Comparison of ENCODE assay signal across 1 cellular context in the genomic region with DNA sequence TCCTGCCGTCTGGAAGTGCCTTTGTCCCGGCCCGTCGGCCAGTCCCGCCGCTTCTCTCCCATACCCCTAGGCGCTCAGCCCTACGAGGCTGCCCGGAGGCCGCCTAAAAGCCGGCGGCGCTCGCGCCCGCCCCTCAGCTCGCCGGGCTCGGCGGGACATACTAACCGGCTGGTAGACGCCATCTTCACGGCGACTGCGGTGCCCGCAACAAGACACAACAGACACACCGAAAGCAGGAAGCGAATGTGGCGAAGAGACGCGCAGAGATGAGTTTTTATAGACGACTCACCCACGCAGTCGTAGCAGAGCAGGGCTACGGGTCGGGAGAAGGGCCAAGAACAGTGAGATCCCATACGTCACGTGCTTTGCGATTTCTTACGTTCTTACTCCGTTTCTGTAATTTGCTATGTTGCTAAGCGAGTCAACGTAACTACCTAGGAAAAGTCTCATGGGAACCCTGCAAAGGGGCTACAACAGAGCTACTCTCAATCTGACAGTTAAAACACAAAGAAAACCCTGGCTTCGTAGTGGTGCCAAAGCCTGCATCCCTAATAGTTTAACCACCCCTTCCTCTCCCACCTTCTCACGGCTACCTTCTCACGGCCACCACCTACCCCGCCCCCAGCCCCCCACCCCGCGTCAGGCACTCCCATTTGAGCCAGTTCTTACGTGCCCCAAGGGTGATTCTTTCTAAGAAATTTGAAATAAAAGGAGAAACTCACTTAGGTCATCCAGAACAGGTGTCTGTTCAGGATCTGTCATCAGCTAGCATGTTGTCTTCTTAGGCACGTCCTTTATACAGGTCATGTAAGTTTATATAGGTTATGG.
A peak's percentile ranks its signal among the peaks of the same experiment; 100 is the strongest.
TF ChIP-seq lines count a peak whose summit lies in the region.

A gene with protein sequence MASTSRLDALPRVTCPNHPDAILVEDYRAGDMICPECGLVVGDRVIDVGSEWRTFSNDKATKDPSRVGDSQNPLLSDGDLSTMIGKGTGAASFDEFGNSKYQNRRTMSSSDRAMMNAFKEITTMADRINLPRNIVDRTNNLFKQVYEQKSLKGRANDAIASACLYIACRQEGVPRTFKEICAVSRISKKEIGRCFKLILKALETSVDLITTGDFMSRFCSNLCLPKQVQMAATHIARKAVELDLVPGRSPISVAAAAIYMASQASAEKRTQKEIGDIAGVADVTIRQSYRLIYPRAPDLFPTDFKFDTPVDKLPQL (minus strand): TSS at position 250 of the 828 bp plus-strand sequence. CDS start 68 bp downstream, at position 182.

TF ChIP-seq in HepG2, 621 proteins besides CTCF, POLR2A, EP300 and RAD21 (continued from another document and continues in another):
- TF ChIP-seq ZFYVE20 (CRISPR knock-in tag; IDR thresholded peaks at IDR 0.05; ENCODE audit: borderline replicate concordance, low read depth): no peak
- no peak for TF ChIP-seq ZFP37 (CRISPR knock-in tag; IDR thresholded peaks at IDR 0.05; ENCODE audit: borderline replicate concordance)
- no peak for TF ChIP-seq GLI4 (CRISPR knock-in tag; IDR thresholded peaks at IDR 0.05; ENCODE audit: borderline replicate concordance)
- TF ChIP-seq, protein P1, sequence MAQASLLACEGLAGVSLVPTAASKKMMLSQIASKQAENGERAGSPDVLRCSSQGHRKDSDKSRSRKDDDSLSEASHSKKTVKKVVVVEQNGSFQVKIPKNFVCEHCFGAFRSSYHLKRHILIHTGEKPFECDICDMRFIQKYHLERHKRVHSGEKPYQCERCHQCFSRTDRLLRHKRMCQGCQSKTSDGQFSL (CRISPR knock-in tag; IDR thresholded peaks at IDR 0.05): no peak
- TF ChIP-seq ZNF777 (CRISPR knock-in tag; IDR thresholded peaks at IDR 0.05): peak; percentile 87
- TF ChIP-seq, protein P2, sequence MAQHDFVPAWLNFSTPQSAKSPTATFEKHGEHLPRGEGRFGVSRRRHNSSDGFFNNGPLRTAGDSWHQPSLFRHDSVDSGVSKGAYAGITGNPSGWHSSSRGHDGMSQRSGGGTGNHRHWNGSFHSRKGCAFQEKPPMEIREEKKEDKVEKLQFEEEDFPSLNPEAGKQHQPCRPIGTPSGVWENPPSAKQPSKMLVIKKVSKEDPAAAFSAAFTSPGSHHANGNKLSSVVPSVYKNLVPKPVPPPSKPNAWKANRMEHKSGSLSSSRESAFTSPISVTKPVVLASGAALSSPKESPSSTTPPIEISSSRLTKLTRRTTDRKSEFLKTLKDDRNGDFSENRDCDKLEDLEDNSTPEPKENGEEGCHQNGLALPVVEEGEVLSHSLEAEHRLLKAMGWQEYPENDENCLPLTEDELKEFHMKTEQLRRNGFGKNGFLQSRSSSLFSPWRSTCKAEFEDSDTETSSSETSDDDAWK (CRISPR knock-in tag; IDR thresholded peaks at IDR 0.05): no peak
- TF ChIP-seq PHF21A (CRISPR knock-in tag; IDR thresholded peaks at IDR 0.05): peak; percentile 74
- no peak for TF ChIP-seq ZNF703 (CRISPR knock-in tag; IDR thresholded peaks at IDR 0.05; ENCODE audit: borderline replicate concordance)
- TF ChIP-seq, protein P3, sequence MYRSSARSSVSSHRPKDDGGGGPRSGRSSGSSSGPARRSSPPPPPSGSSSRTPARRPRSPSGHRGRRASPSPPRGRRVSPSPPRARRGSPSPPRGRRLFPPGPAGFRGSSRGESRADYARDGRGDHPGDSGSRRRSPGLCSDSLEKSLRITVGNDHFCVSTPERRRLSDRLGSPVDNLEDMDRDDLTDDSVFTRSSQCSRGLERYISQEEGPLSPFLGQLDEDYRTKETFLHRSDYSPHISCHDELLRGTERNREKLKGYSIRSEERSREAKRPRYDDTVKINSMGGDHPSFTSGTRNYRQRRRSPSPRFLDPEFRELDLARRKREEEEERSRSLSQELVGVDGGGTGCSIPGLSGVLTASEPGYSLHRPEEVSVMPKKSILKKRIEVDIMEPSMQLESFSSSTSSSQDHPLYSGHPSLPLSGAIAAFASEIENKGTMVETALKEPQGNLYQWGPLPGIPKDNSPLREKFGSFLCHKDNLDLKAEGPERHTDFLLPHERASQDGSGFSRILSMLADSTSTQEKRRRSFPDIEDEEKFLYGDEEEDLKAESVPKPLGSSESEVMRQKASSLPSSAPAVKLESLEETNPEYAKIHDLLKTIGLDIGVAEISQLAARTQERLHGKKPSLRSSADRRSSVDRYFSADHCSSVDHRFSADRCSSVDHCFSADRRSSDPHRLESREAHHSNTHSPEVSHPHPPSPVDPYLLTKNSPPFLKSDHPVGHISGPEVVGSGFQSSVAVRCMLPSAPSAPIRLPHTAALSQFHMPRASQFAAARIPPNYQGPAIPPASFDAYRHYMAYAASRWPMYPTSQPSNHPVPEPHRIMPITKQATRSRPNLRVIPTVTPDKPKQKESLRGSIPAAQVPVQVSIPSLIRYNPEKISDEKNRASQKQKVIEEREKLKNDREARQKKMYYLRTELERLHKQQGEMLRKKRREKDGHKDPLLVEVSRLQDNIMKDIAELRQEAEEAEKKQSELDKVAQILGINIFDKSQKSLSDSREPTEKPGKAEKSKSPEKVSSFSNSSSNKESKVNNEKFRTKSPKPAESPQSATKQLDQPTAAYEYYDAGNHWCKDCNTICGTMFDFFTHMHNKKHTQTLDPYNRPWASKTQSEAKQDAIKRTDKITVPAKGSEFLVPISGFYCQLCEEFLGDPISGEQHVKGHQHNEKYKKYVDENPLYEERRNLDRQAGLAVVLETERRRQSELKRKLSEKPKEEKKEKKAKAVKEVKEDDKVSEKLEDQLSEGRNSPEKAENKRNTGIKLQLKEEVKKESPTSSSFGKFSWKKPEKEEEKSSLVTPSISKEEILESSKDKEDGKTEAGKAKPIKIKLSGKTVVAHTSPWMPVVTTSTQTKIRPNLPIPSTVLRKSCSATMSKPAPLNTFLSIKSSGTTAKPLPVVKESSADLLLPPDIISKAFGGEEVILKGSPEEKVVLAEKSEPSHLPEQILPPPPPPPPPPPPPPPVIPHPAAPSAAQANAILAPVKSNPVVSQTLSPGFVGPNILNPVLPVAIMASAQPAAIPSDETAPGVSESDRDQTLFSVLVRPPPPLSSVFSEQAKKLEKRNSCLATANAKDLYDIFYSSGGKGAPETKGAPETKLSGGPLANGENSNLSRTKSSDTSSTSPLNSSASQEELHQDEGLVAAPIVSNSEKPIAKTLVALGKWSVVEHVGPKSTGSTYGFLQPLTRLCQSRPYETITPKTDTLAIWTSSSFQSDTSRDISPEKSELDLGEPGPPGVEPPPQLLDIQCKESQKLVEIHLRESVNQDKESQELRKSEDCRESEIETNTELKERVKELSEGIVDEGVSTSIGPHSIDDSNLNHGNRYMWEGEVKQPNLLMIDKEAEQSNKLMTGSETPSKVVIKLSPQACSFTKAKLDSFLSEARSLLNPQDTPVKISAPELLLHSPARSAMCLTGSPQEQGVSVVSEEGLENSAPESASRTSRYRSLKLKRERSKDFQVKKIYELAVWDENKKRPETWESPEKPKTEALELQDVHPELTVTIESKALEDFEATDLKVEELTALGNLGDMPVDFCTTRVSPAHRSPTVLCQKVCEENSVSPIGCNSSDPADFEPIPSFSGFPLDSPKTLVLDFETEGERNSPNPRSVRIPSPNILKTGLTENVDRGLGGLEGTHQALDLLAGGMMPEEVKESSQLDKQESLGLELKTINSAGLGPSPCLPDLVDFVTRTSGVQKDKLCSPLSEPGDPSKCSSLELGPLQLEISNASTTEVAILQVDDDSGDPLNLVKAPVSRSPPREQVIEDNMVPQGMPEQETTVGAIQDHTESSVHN (CRISPR knock-in tag; IDR thresholded peaks at IDR 0.05): no peak; the same call in 1 of the 2 replicates
- TF ChIP-seq CENPT (CRISPR knock-in tag; IDR thresholded peaks at IDR 0.05; ENCODE audit: low read depth): no peak
- TF ChIP-seq ZNF841 (CRISPR knock-in tag; IDR thresholded peaks at IDR 0.05; ENCODE audit: borderline replicate concordance): no peak
- TF ChIP-seq ZNF256 (CRISPR knock-in tag; conservative IDR thresholded peaks at IDR 0.05): no peak
- no peak for TF ChIP-seq SYNCRIP (IDR thresholded peaks at IDR 0.05; ENCODE audit: insufficient read depth, low read depth, low read length)
- TF ChIP-seq ZNF710 (CRISPR knock-in tag; IDR thresholded peaks at IDR 0.05; ENCODE audit: borderline replicate concordance): peak; percentile 63; the same call in 1 of the 2 replicates
- TF ChIP-seq ZFP36 (IDR thresholded peaks at IDR 0.05; ENCODE audit: borderline replicate concordance, low read depth, low read length, partially characterized antibody): no peak
- TF ChIP-seq CEBPB (IDR thresholded peaks at IDR 0.05; ENCODE audit: borderline replicate concordance, low read depth, low read length): no peak
- peak; percentile 70; the same call in 1 of the 2 replicates for TF ChIP-seq SALL2 (CRISPR knock-in tag; IDR thresholded peaks at IDR 0.05)
- peak; percentile 44; the same call in 1 of the 2 replicates for TF ChIP-seq NR2C2 (CRISPR knock-in tag; IDR thresholded peaks at IDR 0.05; ENCODE audit: borderline replicate concordance)
- no peak; the same call in none of the 2 replicates for TF ChIP-seq ZSCAN9 (CRISPR knock-in tag; IDR thresholded peaks at IDR 0.05; ENCODE audit: borderline replicate concordance)
- no peak for TF ChIP-seq MYNN (CRISPR knock-in tag; IDR thresholded peaks at IDR 0.05; ENCODE audit: low read depth)
- 0 out of 2 replicates have a peak, but pooled peaks have one; percentile 34 for TF ChIP-seq HMG20A (CRISPR knock-in tag; IDR thresholded peaks at IDR 0.05; ENCODE audit: borderline replicate concordance)
- TF ChIP-seq ZNF616 (CRISPR knock-in tag; IDR thresholded peaks at IDR 0.05; ENCODE audit: low read depth): no peak
- TF ChIP-seq ZNF766 (CRISPR knock-in tag; IDR thresholded peaks at IDR 0.05; ENCODE audit: borderline replicate concordance): no peak
- no peak for TF ChIP-seq HNRNPL (IDR thresholded peaks at IDR 0.05; ENCODE audit: low read depth, low read length)
- no peak for TF ChIP-seq ZNF569 (CRISPR knock-in tag; IDR thresholded peaks at IDR 0.05; ENCODE audit: borderline replicate concordance)
- peak; percentile 78; the same call in 1 of the 2 replicates for TF ChIP-seq TOPORS (CRISPR knock-in tag; IDR thresholded peaks at IDR 0.05)
- no peak for TF ChIP-seq ZBTB49 (CRISPR knock-in tag; IDR thresholded peaks at IDR 0.05; ENCODE audit: borderline replicate concordance)
- no peak for TF ChIP-seq ATF5 (CRISPR knock-in tag; IDR thresholded peaks at IDR 0.05; ENCODE audit: low read depth)
- no peak for TF ChIP-seq NR2F6 (IDR thresholded peaks at IDR 0.05)
- 0 out of 2 replicates have a peak, but pooled peaks have one; percentile 7 for TF ChIP-seq NR2F6 (CRISPR knock-in tag; IDR thresholded peaks at IDR 0.05)
- TF ChIP-seq, protein P4, sequence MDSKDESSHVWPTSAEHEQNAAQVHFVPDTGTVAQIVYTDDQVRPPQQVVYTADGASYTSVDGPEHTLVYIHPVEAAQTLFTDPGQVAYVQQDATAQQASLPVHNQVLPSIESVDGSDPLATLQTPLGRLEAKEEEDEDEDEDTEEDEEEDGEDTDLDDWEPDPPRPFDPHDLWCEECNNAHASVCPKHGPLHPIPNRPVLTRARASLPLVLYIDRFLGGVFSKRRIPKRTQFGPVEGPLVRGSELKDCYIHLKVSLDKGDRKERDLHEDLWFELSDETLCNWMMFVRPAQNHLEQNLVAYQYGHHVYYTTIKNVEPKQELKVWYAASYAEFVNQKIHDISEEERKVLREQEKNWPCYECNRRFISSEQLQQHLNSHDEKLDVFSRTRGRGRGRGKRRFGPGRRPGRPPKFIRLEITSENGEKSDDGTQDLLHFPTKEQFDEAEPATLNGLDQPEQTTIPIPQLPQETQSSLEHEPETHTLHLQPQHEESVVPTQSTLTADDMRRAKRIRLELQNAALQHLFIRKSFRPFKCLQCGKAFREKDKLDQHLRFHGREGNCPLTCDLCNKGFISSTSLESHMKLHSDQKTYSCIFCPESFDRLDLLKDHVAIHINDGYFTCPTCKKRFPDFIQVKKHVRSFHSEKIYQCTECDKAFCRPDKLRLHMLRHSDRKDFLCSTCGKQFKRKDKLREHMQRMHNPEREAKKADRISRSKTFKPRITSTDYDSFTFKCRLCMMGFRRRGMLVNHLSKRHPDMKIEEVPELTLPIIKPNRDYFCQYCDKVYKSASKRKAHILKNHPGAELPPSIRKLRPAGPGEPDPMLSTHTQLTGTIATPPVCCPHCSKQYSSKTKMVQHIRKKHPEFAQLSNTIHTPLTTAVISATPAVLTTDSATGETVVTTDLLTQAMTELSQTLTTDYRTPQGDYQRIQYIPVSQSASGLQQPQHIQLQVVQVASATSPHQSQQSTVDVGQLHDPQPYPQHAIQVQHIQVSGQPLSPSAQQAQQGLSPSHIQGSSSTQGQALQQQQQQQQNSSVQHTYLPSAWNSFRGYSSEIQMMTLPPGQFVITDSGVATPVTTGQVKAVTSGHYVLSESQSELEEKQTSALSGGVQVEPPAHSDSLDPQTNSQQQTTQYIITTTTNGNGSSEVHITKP (CRISPR knock-in tag; IDR thresholded peaks at IDR 0.05; ENCODE audit: low read depth): peak; percentile 78
- peak; percentile 77; the same call in 1 of the 2 replicates for TF ChIP-seq ZNF563 (CRISPR knock-in tag; IDR thresholded peaks at IDR 0.05)
- peak; percentile 55 for TF ChIP-seq SP4 (CRISPR knock-in tag; IDR thresholded peaks at IDR 0.05)
- 0 out of 2 replicates have a peak, but pooled peaks have one; percentile 75 for TF ChIP-seq KDM4B (CRISPR knock-in tag; IDR thresholded peaks at IDR 0.05)
- TF ChIP-seq ZFP82 (CRISPR knock-in tag; IDR thresholded peaks at IDR 0.05; ENCODE audit: borderline replicate concordance): no peak
